In genomic region chr10:124263726-124264125, GRCh38 we compare ENCODE assay signal across 20 cellular contexts.
DNase-seq lines count a peak whose midpoint lies in the region; ATAC-seq and TF ChIP-seq lines count a peak whose summit lies in the region.
"Had no signal": no experiment of that assay in that cellular context is flagged by ENCODE, and none has a peak within 500 bp of the region (broad histone marks: within the 10 kb centered on the region; RNA-seq: fewer than 3 reads in every experiment).

No MANE protein-coding gene starts in this region.

- H3K9ac ChIP-seq in BLaER1 = no peak overlapping the region

- H3K4me3 ChIP-seq in BLaER1 = no peak overlapping the region
- H3K4me3 ChIP-seq in RWPE2 (ENCODE audit: severe bottlenecking) = no peak overlapping the region
- no peak overlapping the region for H3K4me3 ChIP-seq in osteoblast (ENCODE audit: insufficient read depth, low read length)
- H3K4me3 ChIP-seq: A549, GM23338 had no signal

- H2AFZ ChIP-seq in osteoblast (ENCODE audit: low read length) = no peak overlapping the region
- H2AFZ ChIP-seq: GM23338 had no signal

- H3K79me2 ChIP-seq in osteoblast (ENCODE audit: insufficient read depth, low read length) = no peaks in the 10 kb centered on the region

- H3K4me2 ChIP-seq in BLaER1 (peak overlapping the region; percentile 37), osteoblast (ENCODE audit: insufficient read depth, low read length) (no peak overlapping the region)
- H3K4me2 ChIP-seq: A549, GM23338 had no signal

- H3K9me3 ChIP-seq in BLaER1 (peaks cover 8% of the 10 kb centered on the region; the same call in 1 of the 2 replicates), RWPE2 (ENCODE audit: severe bottlenecking) (no peaks in the 10 kb centered on the region), osteoblast (ENCODE audit: low read depth, low read length) (peaks cover 4% of the 10 kb centered on the region)
- H3K9me3 ChIP-seq: BE2C, Caco-2 had no signal

- TF ChIP-seq CTCF in RWPE2 (IDR thresholded peaks at IDR 0.05; ENCODE audit: poor library complexity, severe bottlenecking) (no peak), osteoblast (IDR thresholded peaks at IDR 0.05; ENCODE audit: extremely low read depth, low read depth, low read length) (no peak)

- ATAC-seq in RWPE2 (ENCODE audit: low read depth) = no peak
- ATAC-seq in GM21515 (IDR thresholded peaks at IDR 0.05; ENCODE audit: unreplicated experiment) = no peak
- no peak for ATAC-seq in HG03025 (IDR thresholded peaks at IDR 0.05; ENCODE audit: low FRiP score, unreplicated experiment)
- no peak for ATAC-seq in stimulated activated naive CD8-positive, alpha-beta T cell treated with anti-CD3 and anti-CD28 coated beads, Interleukin-15, Interleukin-2, amounts not matched to agents 100 U/mL and 50 U/mL, for 24 hours
- ATAC-seq: A549; CD8-positive, alpha-beta T cell; GM23338; HCT116 had no signal

- H3K36me3 ChIP-seq in BLaER1 = no peaks in the 10 kb centered on the region
- no peaks in the 10 kb centered on the region for H3K36me3 ChIP-seq in RWPE2 (ENCODE audit: low read depth)
- H3K36me3 ChIP-seq in osteoblast (ENCODE audit: insufficient read depth, low read length) = no peaks in the 10 kb centered on the region
- H3K36me3 ChIP-seq: BE2C had no signal

- H3K4me1 ChIP-seq in BLaER1 = peaks cover 21% of the 10 kb centered on the region
- H3K4me1 ChIP-seq in RWPE2 (ENCODE audit: insufficient read depth, poor library complexity, severe bottlenecking) = no peaks in the 10 kb centered on the region
- H3K4me1 ChIP-seq in osteoblast (ENCODE audit: insufficient read depth, low read length) = peaks cover 9% of the 10 kb centered on the region
- H3K4me1 ChIP-seq: A549, BE2C, Caco-2 had no signal

- no peaks in the 10 kb centered on the region for H4K20me1 ChIP-seq in BLaER1
- H4K20me1 ChIP-seq in osteoblast (ENCODE audit: insufficient read depth, low read length) = no peaks in the 10 kb centered on the region

- H3K27me3 ChIP-seq in BLaER1 (no peaks in the 10 kb centered on the region), RWPE2 (ENCODE audit: insufficient read depth, poor library complexity, severe bottlenecking) (no peaks in the 10 kb centered on the region), osteoblast (ENCODE audit: insufficient read depth, low read length) (peaks cover 3% of the 10 kb centered on the region)
- H3K27me3 ChIP-seq: BE2C had no signal

- DNase-seq in RWPE2 (ENCODE audit: low spot score) = peak; percentile 38
- DNase-seq in osteoblast (ENCODE audit: insufficient read length, low spot score, missing footprints) = peak; percentile 50
- DNase-seq in stimulated activated naive CD8-positive, alpha-beta T cell treated with anti-CD3 and anti-CD28 coated beads, Interleukin-15, Interleukin-2, amounts not matched to agents 100 U/mL and 50 U/mL, for 24 hours = no peak
- DNase-seq: 8988T; ACHN; AML-193; BE2C; Caco-2; CD4-positive, CD25-positive, alpha-beta regulatory T cell; CD8-positive, alpha-beta T cell; DMS153; DND-41; H9 had no signal

- H3K27ac ChIP-seq in BLaER1 (no peak overlapping the region), RWPE2 (ENCODE audit: poor library complexity, severe bottlenecking) (no peak overlapping the region), osteoblast (ENCODE audit: low read depth, low read length) (no peak overlapping the region)
- H3K27ac ChIP-seq: A549, C4-2B had no signal
